ENCODE assay signal across 19 cellular contexts in genomic region chr7:778968-779451, GRCh38. TPM values are rescaled to one million over a fixed set of nuclear protein-coding genes. Genes with fewer than 3 reads are reported as not detected.
DNase-seq lines count a peak whose midpoint lies in the region; ATAC-seq, FAIRE-seq and TF ChIP-seq lines count a peak whose summit lies in the region.
"Had no signal": no experiment of that assay in that cellular context is flagged by ENCODE, and none has a peak within 500 bp of the region (broad histone marks: within the 10 kb centered on the region; RNA-seq: fewer than 3 reads in every experiment).

No MANE protein-coding gene starts in this region.

- H3K9me3 ChIP-seq in SK-N-MC (ENCODE audit: low read depth, low read length) (no peaks in the 10 kb centered on the region), HepG2 (ENCODE audit: low read length) (no peaks in the 10 kb centered on the region)
- H3K9me3 ChIP-seq: BLaER1, HAP-1, uterus had no signal

- H3K4me1 Mint-ChIP-seq in progenitor cell of endocrine pancreas (ENCODE audit: low read depth): no peaks in the 10 kb centered on the region
- H3K4me1 Mint-ChIP-seq: activated CD4-positive, alpha-beta T cell treated with anti-CD3 and anti-CD28 coated beads, Interleukin-2, amount 10 ng/mL, durations not matched to agents 7 days and 5 days; stimulated activated naive CD8-positive, alpha-beta T cell treated with anti-CD3 and anti-CD28 coated beads, Interleukin-15, amount 100 ng/mL, for 72 hours had no signal

- H3K4me2 ChIP-seq in HepG2 (ENCODE audit: low read depth, low read length): no peak overlapping the region
- H3K4me2 ChIP-seq: BLaER1, smooth muscle cell had no signal

- intact Hi-C loops in HepG2 (cut with micrococcal nuclease; ENCODE audit: unreplicated experiment): no loop called here

- CTCF ChIA-PET in HepG2 (lab: Yijun Ruan, JAX; ENCODE audit: low intra/inter-chr PET ratio, low total read pairs): no interaction called here

- no peak overlapping the region for H3K27ac Mint-ChIP-seq in progenitor cell of endocrine pancreas
- H3K27ac Mint-ChIP-seq: activated T-cell treated with anti-CD3 and anti-CD28 coated beads, Interleukin-2, amount 50 U/mL, for 24 hours; stimulated activated naive CD8-positive, alpha-beta T cell treated with anti-CD3 and anti-CD28 coated beads, Interleukin-15, amount 100 ng/mL, for 72 hours had no signal

- FAIRE-seq in HepG2 (lab: Jason Lieb, UNC): no peak

- H3K27me3 Mint-ChIP-seq in progenitor cell of endocrine pancreas: no peaks in the 10 kb centered on the region
- H3K27me3 Mint-ChIP-seq: activated CD4-positive, alpha-beta T cell treated with anti-CD3 and anti-CD28 coated beads, Interleukin-2, amount 10 ng/mL, durations not matched to agents 7 days and 5 days; activated T-cell treated with anti-CD3 and anti-CD28 coated beads, Interleukin-2, amount 50 U/mL, for 24 hours; stimulated activated naive CD8-positive, alpha-beta T cell treated with anti-CD3 and anti-CD28 coated beads, Interleukin-15, amount 100 ng/mL, for 72 hours had no signal

- POLR2A ChIA-PET in HepG2 (lab: Yijun Ruan, JAX): no interaction called here

- peak overlapping the region; percentile 51 for H3K4me3 ChIP-seq in SK-N-MC
- H3K4me3 ChIP-seq in HepG2 (replicated peaks in 1 of 3; ENCODE audit: insufficient read depth in 1 of 3, low read depth in 2 of 3, low read length in 3 of 3): no peak overlapping the region
- H3K4me3 ChIP-seq: BLaER1, HAP-1, smooth muscle cell, uterus had no signal

- H3K36me3 ChIP-seq in SK-N-MC (ENCODE audit: insufficient read depth, low read length) (peaks cover 46% of the 10 kb centered on the region), HepG2 (replicated peaks in 1 of 2; ENCODE audit: control insufficient read depth in 1 of 2, insufficient read depth in 2 of 2, low read length in 2 of 2) (peaks cover 19 to 87% of the 10 kb centered on the region in 2 experiments)
- H3K36me3 ChIP-seq: uterus had no signal

- H4K20me1 ChIP-seq in HepG2 (ENCODE audit: insufficient read depth, low read length): no peaks in the 10 kb centered on the region
- H4K20me1 ChIP-seq: BLaER1 had no signal

- ATAC-seq in HepG2: no peak
- ATAC-seq: stimulated activated naive CD8-positive, alpha-beta T cell treated with anti-CD3 and anti-CD28 coated beads, Interleukin-15, amount 100 ng/mL, for 72 hours had no signal

- no peak for TF ChIP-seq POLR2A in HepG2 (IDR thresholded peaks at IDR 0.05; ENCODE audit: insufficient read depth in 1 of 2, low read depth in 2 of 2, low read length in 2 of 2)

- TF ChIP-seq EP300 in HepG2 (IDR thresholded peaks at IDR 0.05; ENCODE audit: low read depth in 2 of 2, low read length in 2 of 2) (no peak), HepG2 (CRISPR knock-in tag; IDR thresholded peaks at IDR 0.05; ENCODE audit: borderline replicate concordance) (no peak)

- no peak for TF ChIP-seq CTCF in progenitor cell of endocrine pancreas (IDR thresholded peaks at IDR 0.05; ENCODE audit: unreplicated experiment)
- no peak for TF ChIP-seq CTCF in HepG2 (CRISPR knock-in tag; IDR thresholded peaks at IDR 0.05)

- BruUV-seq in HepG2 (replicated peaks; lab: Mats Ljungman, UMichigan): no TSS peak

- H3K36me3 Mint-ChIP-seq in progenitor cell of endocrine pancreas (ENCODE audit: insufficient read depth): peaks cover 29% of the 10 kb centered on the region

- TF ChIP-seq RAD21 in HepG2 (CRISPR knock-in tag; IDR thresholded peaks at IDR 0.05): no peak

- H3K79me2 ChIP-seq in HepG2 (ENCODE audit: insufficient read depth, low read length): no peaks in the 10 kb centered on the region

- no peak overlapping the region for H3K4me3 Mint-ChIP-seq in progenitor cell of endocrine pancreas (ENCODE audit: low read depth)
- H3K4me3 Mint-ChIP-seq: activated CD4-positive, alpha-beta T cell treated with anti-CD3 and anti-CD28 coated beads, Interleukin-2, amount 10 ng/mL, durations not matched to agents 7 days and 5 days; activated T-cell treated with anti-CD3 and anti-CD28 coated beads, Interleukin-2, amount 50 U/mL, for 24 hours; stimulated activated naive CD8-positive, alpha-beta T cell treated with anti-CD3 and anti-CD28 coated beads, Interleukin-15, amount 100 ng/mL, for 72 hours had no signal

- no peaks in the 10 kb centered on the region for H3K27me3 ChIP-seq in HepG2 (ENCODE audit: control insufficient read depth in 1 of 2, insufficient read depth in 2 of 2, low read length in 2 of 2)
- H3K27me3 ChIP-seq: BLaER1, uterus had no signal

- H3K4me1 ChIP-seq in HepG2 (ENCODE audit: insufficient read depth, low read length): no peaks in the 10 kb centered on the region
- H3K4me1 ChIP-seq: BLaER1, HAP-1, uterus had no signal

- DNase-seq in D341Med (ENCODE audit: low spot score): peak; percentile 62
- DNase-seq in NCI-H1092 (lab: John Stamatoyannopoulos, UW): peak; percentile 79
- peak; percentile 32 for DNase-seq in SK-N-MC (ENCODE audit: low read depth, low spot score)
- peak; percentile 3 for DNase-seq in midbrain (lab: John Stamatoyannopoulos, UW)
- DNase-seq in activated T-cell treated with anti-CD3 and anti-CD28 coated beads, Interleukin-2, amount 50 U/mL, for 1 hour: no peak
- DNase-seq in progenitor cell of endocrine pancreas (ENCODE audit: low spot score, unreplicated experiment): no peak
- no peak for DNase-seq in HepG2 (ENCODE audit: low spot score)
- DNase-seq in HT-29 (ENCODE audit: low spot score): no peak
- DNase-seq: activated CD4-positive, alpha-beta T cell treated with anti-CD3 and anti-CD28 coated beads, Interleukin-2, amount 10 ng/mL, durations not matched to agents 7 days and 5 days; activated T-cell treated with anti-CD3 and anti-CD28 coated beads, Interleukin-2, amount 50 U/mL, for 24 hours; NK-92 treated with Interleukin-12 subunit alpha and Interleukin-12 subunit beta, amount 100 ng/mL, for 24 hours; SIG-M5; stimulated activated naive CD8-positive, alpha-beta T cell treated with anti-CD3 and anti-CD28 coated beads, Interleukin-15, amount 100 ng/mL, for 72 hours; T1000; uterus had no signal

- H3K9me3 Mint-ChIP-seq in progenitor cell of endocrine pancreas (ENCODE audit: low read depth): no peaks in the 10 kb centered on the region
- H3K9me3 Mint-ChIP-seq: activated CD4-positive, alpha-beta T cell treated with anti-CD3 and anti-CD28 coated beads, Interleukin-2, amount 10 ng/mL, durations not matched to agents 7 days and 5 days; activated T-cell treated with anti-CD3 and anti-CD28 coated beads, Interleukin-2, amount 50 U/mL, for 24 hours; stimulated activated naive CD8-positive, alpha-beta T cell treated with anti-CD3 and anti-CD28 coated beads, Interleukin-15, amount 100 ng/mL, for 72 hours had no signal

- in situ Hi-C loops in HepG2 (cut with HindIII; ENCODE audit: extremely low pct_ligation_motif_present, low pct_unique_long_range_greater_than_20kb): no loop called here

- H3K27ac ChIP-seq in SK-N-MC (no peak overlapping the region), HepG2 (ENCODE audit: extremely low read length, insufficient read depth, low read length) (no peak overlapping the region)
- H3K27ac ChIP-seq: BLaER1, epithelial cell of prostate, uterus had no signal

- H3K9ac ChIP-seq in SK-N-MC (ENCODE audit: insufficient read length): no peak overlapping the region
- no peak overlapping the region for H3K9ac ChIP-seq in HepG2 (ENCODE audit: insufficient read depth, low read depth, low read length)
- H3K9ac ChIP-seq: BLaER1 had no signal

- WGBS in HepG2 (ENCODE audit: low lambda C conversion rate): 98% methylated on average over 15 of the region's 15 CpGs

- H2AFZ ChIP-seq in HepG2 (ENCODE audit: low read length): no peak overlapping the region

RNA-seq across cellular contexts. Expression of gene PRKAR1B, which starts 51.9 kb away (rescaled TPM):
- total RNA-seq in progenitor cell of endocrine pancreas (51.6 and 54.2 TPM in 2 replicates), HepG2 (2016; rRNA removed; fragmentation: Illumina TruSeq; extraction: Trizol) (28.2 and 29.2 TPM in 2 replicates)
- total RNA-seq in HepG2 (2016; cell fraction: cytosol; rRNA removed; fragmentation: Illumina TruSeq; extraction: Trizol; ENCODE audit: low read depth): 36.8 and 38.5 TPM in 2 replicates
- 22.1 and 28.2 TPM in 2 replicates for total RNA-seq in HepG2 (2016; cell fraction: insoluble cytoplasmic fraction; rRNA removed; fragmentation: Illumina TruSeq; extraction: Trizol)
- 16.2 and 18.2 TPM in 2 replicates for total RNA-seq in HepG2 (2016; cell fraction: membrane; rRNA removed; fragmentation: Illumina TruSeq; extraction: Trizol)
- 14.2 and 14.5 TPM in 2 replicates for total RNA-seq in HepG2 (2016; cell fraction: nucleus; rRNA removed; fragmentation: Illumina TruSeq; extraction: Trizol)
- polyA plus RNA-seq in HepG2 (2011; rRNA removed): 7.9 and 9.0 TPM in 2 replicates
- polyA plus RNA-seq in HepG2 (2011; cell fraction: cytosol; rRNA removed): 8.2 and 10.4 TPM in 2 replicates
- polyA plus RNA-seq in HepG2 (2011; cell fraction: nucleus; rRNA removed): 11.2 and 11.4 TPM in 2 replicates
- polyA plus RNA-seq in HepG2 (2012): 17.4 and 18.1 TPM in 2 replicates
- polyA plus RNA-seq in HepG2 (2016; cell fraction: cytosol; fragmentation: Illumina TruSeq; extraction: Trizol; ENCODE audit: low read depth): 6.9 and 8.4 TPM in 2 replicates
- polyA plus RNA-seq in HepG2 (2016; cell fraction: insoluble cytoplasmic fraction; fragmentation: Illumina TruSeq; extraction: Trizol; ENCODE audit: low read depth): 26.6 and 31.8 TPM in 2 replicates
- 9.5 and 9.9 TPM in 2 replicates for polyA plus RNA-seq in HepG2 (2016; cell fraction: membrane; fragmentation: Illumina TruSeq; extraction: Trizol; ENCODE audit: low read depth)
- 32.1 and 33.3 TPM in 2 replicates for polyA plus RNA-seq in HepG2 (2016; cell fraction: nucleus; fragmentation: Illumina TruSeq; extraction: Trizol; ENCODE audit: insufficient read depth, low read depth)
- polyA minus RNA-seq in HepG2 (2011; rRNA and poly(A)+ RNA removed; ENCODE audit: low replicate concordance): 18.3 and 37.7 TPM in 2 replicates
- polyA minus RNA-seq in HepG2 (2011; cell fraction: cytosol; rRNA and poly(A)+ RNA removed): 9.6 and 10.1 TPM in 2 replicates
- 8.6 and 12.4 TPM in 2 replicates for polyA minus RNA-seq in HepG2 (2011; cell fraction: nucleus; rRNA and poly(A)+ RNA removed)
- total RNA-seq in HT-29 (2014; rRNA removed; shearing (Covaris generic)): 70.8 and 78.0 TPM in 2 replicates

RNA-seq across cellular contexts. Expression of gene DNAAF5, which starts 52.5 kb away (rescaled TPM):
- total RNA-seq in progenitor cell of endocrine pancreas (46.7 and 51.0 TPM in 2 replicates), HepG2 (2016; rRNA removed; fragmentation: Illumina TruSeq; extraction: Trizol) (21.5 and 24.2 TPM in 2 replicates)
- 9.3 and 11.4 TPM in 2 replicates for total RNA-seq in HepG2 (2016; cell fraction: cytosol; rRNA removed; fragmentation: Illumina TruSeq; extraction: Trizol; ENCODE audit: low read depth)
- 21.5 and 22.4 TPM in 2 replicates for total RNA-seq in HepG2 (2016; cell fraction: insoluble cytoplasmic fraction; rRNA removed; fragmentation: Illumina TruSeq; extraction: Trizol)
- total RNA-seq in HepG2 (2016; cell fraction: membrane; rRNA removed; fragmentation: Illumina TruSeq; extraction: Trizol): 10.7 and 11.7 TPM in 2 replicates
- total RNA-seq in HepG2 (2016; cell fraction: nucleus; rRNA removed; fragmentation: Illumina TruSeq; extraction: Trizol): 14.3 and 17.6 TPM in 2 replicates
- 11.8 and 11.9 TPM in 2 replicates for polyA plus RNA-seq in HepG2 (2011; rRNA removed)
- polyA plus RNA-seq in HepG2 (2011; cell fraction: cytosol; rRNA removed): 9.1 and 16.3 TPM in 2 replicates
- polyA plus RNA-seq in HepG2 (2011; cell fraction: nucleus; rRNA removed): 28.7 and 38.5 TPM in 2 replicates
- polyA plus RNA-seq in HepG2 (2012): 12.3 and 13.8 TPM in 2 replicates
- 2.6 and 3.4 TPM in 2 replicates for polyA plus RNA-seq in HepG2 (2016; cell fraction: cytosol; fragmentation: Illumina TruSeq; extraction: Trizol; ENCODE audit: low read depth)
- 29.1 and 34.4 TPM in 2 replicates for polyA plus RNA-seq in HepG2 (2016; cell fraction: insoluble cytoplasmic fraction; fragmentation: Illumina TruSeq; extraction: Trizol; ENCODE audit: low read depth)
- polyA plus RNA-seq in HepG2 (2016; cell fraction: membrane; fragmentation: Illumina TruSeq; extraction: Trizol; ENCODE audit: low read depth): 7.7 and 8.4 TPM in 2 replicates
- polyA plus RNA-seq in HepG2 (2016; cell fraction: nucleus; fragmentation: Illumina TruSeq; extraction: Trizol; ENCODE audit: insufficient read depth, low read depth): 31.1 and 34.8 TPM in 2 replicates
- polyA minus RNA-seq in HepG2 (2011; rRNA and poly(A)+ RNA removed; ENCODE audit: low replicate concordance): 34.6 and 56.2 TPM in 2 replicates
- polyA minus RNA-seq in HepG2 (2011; cell fraction: cytosol; rRNA and poly(A)+ RNA removed): 16.3 and 29.9 TPM in 2 replicates
- 11.7 and 12.9 TPM in 2 replicates for polyA minus RNA-seq in HepG2 (2011; cell fraction: nucleus; rRNA and poly(A)+ RNA removed)
- 122 and 124 TPM in 2 replicates for total RNA-seq in HT-29 (2014; rRNA removed; shearing (Covaris generic))

RNA-seq across cellular contexts. Expression of gene SUN1, which starts 53.3 kb away (rescaled TPM):
- total RNA-seq in progenitor cell of endocrine pancreas: 152 and 157 TPM in 2 replicates
- total RNA-seq in HepG2 (2016; rRNA removed; fragmentation: Illumina TruSeq; extraction: Trizol): 23.2 and 47.0 TPM in 2 replicates
- 20.5 and 20.8 TPM in 2 replicates for total RNA-seq in HepG2 (2016; cell fraction: cytosol; rRNA removed; fragmentation: Illumina TruSeq; extraction: Trizol; ENCODE audit: low read depth)
- 23.7 and 48.5 TPM in 2 replicates for total RNA-seq in HepG2 (2016; cell fraction: insoluble cytoplasmic fraction; rRNA removed; fragmentation: Illumina TruSeq; extraction: Trizol)
- total RNA-seq in HepG2 (2016; cell fraction: membrane; rRNA removed; fragmentation: Illumina TruSeq; extraction: Trizol): 17.9 and 19.0 TPM in 2 replicates
- total RNA-seq in HepG2 (2016; cell fraction: nucleus; rRNA removed; fragmentation: Illumina TruSeq; extraction: Trizol): 73.3 and 80.7 TPM in 2 replicates
- 126 and 140 TPM in 2 replicates for polyA plus RNA-seq in HepG2 (2011; rRNA removed)
- polyA plus RNA-seq in HepG2 (2011; cell fraction: cytosol; rRNA removed): 172 and 209 TPM in 2 replicates
- polyA plus RNA-seq in HepG2 (2011; cell fraction: nucleus; rRNA removed): 652 and 741 TPM in 2 replicates
- 71.5 and 75.9 TPM in 2 replicates for polyA plus RNA-seq in HepG2 (2012)
- polyA plus RNA-seq in HepG2 (2016; cell fraction: cytosol; fragmentation: Illumina TruSeq; extraction: Trizol; ENCODE audit: low read depth): 8.3 and 11.8 TPM in 2 replicates
- 18.4 and 20.2 TPM in 2 replicates for polyA plus RNA-seq in HepG2 (2016; cell fraction: insoluble cytoplasmic fraction; fragmentation: Illumina TruSeq; extraction: Trizol; ENCODE audit: low read depth)
- polyA plus RNA-seq in HepG2 (2016; cell fraction: membrane; fragmentation: Illumina TruSeq; extraction: Trizol; ENCODE audit: low read depth): 7.5 and 9.3 TPM in 2 replicates
- 160 and 177 TPM in 2 replicates for polyA plus RNA-seq in HepG2 (2016; cell fraction: nucleus; fragmentation: Illumina TruSeq; extraction: Trizol; ENCODE audit: insufficient read depth, low read depth)
- 212 and 267 TPM in 2 replicates for polyA minus RNA-seq in HepG2 (2011; rRNA and poly(A)+ RNA removed; ENCODE audit: low replicate concordance)
- polyA minus RNA-seq in HepG2 (2011; cell fraction: cytosol; rRNA and poly(A)+ RNA removed): 55.5 and 58.0 TPM in 2 replicates
- 208 and 210 TPM in 2 replicates for polyA minus RNA-seq in HepG2 (2011; cell fraction: nucleus; rRNA and poly(A)+ RNA removed)
- total RNA-seq in HT-29 (2014; rRNA removed; shearing (Covaris generic)): 145 and 200 TPM in 2 replicates

Comparison
In these comparisons a context has a peak if more than half of its experiments do, and no peak if none do; other contexts are left out.
1. DNase-seq: peak in D341Med (single experiment), NCI-H1092 (single experiment), SK-N-MC (single experiment) and midbrain (single experiment); none in activated T-cell treated with anti-CD3 and anti-CD28 coated beads, Interleukin-2, amount 50 U/mL, for 1 hour (single experiment), progenitor cell of endocrine pancreas (single experiment), HepG2 (single experiment) and HT-29 (single experiment).